ENCODE assay signal across 17 cellular contexts in genomic region chr6:133432021-133432989, GRCh38.
DNase-seq lines count a peak whose midpoint lies in the region; ATAC-seq, FAIRE-seq and TF ChIP-seq lines count a peak whose summit lies in the region.
"Had no signal": no experiment of that assay in that cellular context is flagged by ENCODE, and none has a peak within 500 bp of the region (broad histone marks: within the 10 kb centered on the region; RNA-seq: fewer than 3 reads in every experiment).

No MANE protein-coding gene starts in this region.

- no peak for TF ChIP-seq EP300 in HepG2 (IDR thresholded peaks at IDR 0.05; ENCODE audit: low read depth in 2 of 2, low read length in 2 of 2)
- no peak for TF ChIP-seq EP300 in HepG2 (CRISPR knock-in tag; IDR thresholded peaks at IDR 0.05; ENCODE audit: borderline replicate concordance)

- H3K4me1 ChIP-seq in BE2C, result peaks cover 45% of the 10 kb centered on the region
- peaks cover 13% of the 10 kb centered on the region for H3K4me1 ChIP-seq in iPS-20b (ENCODE audit: insufficient read depth, low read length)
- H3K4me1 ChIP-seq in HepG2 (ENCODE audit: insufficient read depth, low read length), result no peaks in the 10 kb centered on the region
- H3K4me1 ChIP-seq: pancreas, SJSA1 had no signal

- H3K79me2 ChIP-seq in HepG2 (ENCODE audit: insufficient read depth, low read length), result no peaks in the 10 kb centered on the region

- CTCF ChIA-PET in HepG2 (lab: Yijun Ruan, JAX; ENCODE audit: low intra/inter-chr PET ratio, low total read pairs), result no interaction called here

- H3K4me2 ChIP-seq in HepG2 (ENCODE audit: low read depth, low read length), result no peak overlapping the region
- H3K4me2 ChIP-seq: A549 had no signal

- peak; percentile 80 for DNase-seq in BE2C
- peak; percentile 93 for DNase-seq in NCI-H1105 treated with DMSO at 0.1 percent for 48 hours (lab: John Stamatoyannopoulos, UW)
- DNase-seq in NCI-H748 treated with DMSO at 0.1 percent for 48 hours (lab: John Stamatoyannopoulos, UW), result peak; percentile 82
- no peak for DNase-seq in ecto neural progenitor cell (ENCODE audit: low spot score)
- DNase-seq in HepG2 (ENCODE audit: low spot score), result no peak
- DNase-seq: activated CD8-positive, alpha-beta memory T cell treated with anti-CD3 and anti-CD28 coated beads, Interleukin-2, amount 50 U/mL, for 48 hours; activated naive CD8-positive, alpha-beta T cell treated with anti-CD3 and anti-CD28 coated beads, Interleukin-2, amount 10 ng/mL, durations not matched to agents 7 days and 5 days; hippocampal formation; pancreas; trophoblast cell had no signal

- FAIRE-seq in HepG2 (lab: Jason Lieb, UNC), result no peak
- FAIRE-seq: A549, D721Med, pancreas had no signal

- TF ChIP-seq CTCF in BE2C (IDR thresholded peaks at IDR 0.05; ENCODE audit: low read depth, low read length) (peak; percentile 12; the same call in 1 of the 2 replicates), HepG2 (CRISPR knock-in tag; IDR thresholded peaks at IDR 0.05) (no peak)

- peak overlapping the region; percentile 59 for H3K27ac ChIP-seq in iPS-20b (ENCODE audit: low read length)
- no peak overlapping the region for H3K27ac ChIP-seq in HepG2 (ENCODE audit: extremely low read length, insufficient read depth, low read length)
- H3K27ac ChIP-seq: A549, epithelial cell of prostate, pancreas, SJSA1 had no signal

- H2AFZ ChIP-seq in HepG2 (ENCODE audit: low read length), result no peak overlapping the region

- H4K20me1 ChIP-seq in HepG2 (ENCODE audit: insufficient read depth, low read length), result no peaks in the 10 kb centered on the region

- 2% methylated on average over 9 of the region's 9 CpGs for WGBS in HepG2 (ENCODE audit: low lambda C conversion rate)

- H3K9ac ChIP-seq in iPS-20b (ENCODE audit: low read depth, low read length) (no peak overlapping the region; the same call in 1 of the 2 replicates), HepG2 (ENCODE audit: insufficient read depth, low read depth, low read length) (no peak overlapping the region)

- H3K4me3 ChIP-seq in BE2C (ENCODE audit: low read depth, low read length) (peak overlapping the region; percentile 12; the same call in 1 of the 2 replicates), iPS-20b (ENCODE audit: low read length) (peak overlapping the region; percentile 16; the same call in 1 of the 2 replicates), HepG2 (replicated peaks in 1 of 3; ENCODE audit: insufficient read depth in 1 of 3, low read depth in 2 of 3, low read length in 3 of 3) (no peak overlapping the region)
- H3K4me3 ChIP-seq: A549, pancreas, SJSA1 had no signal

- ATAC-seq in GM21390 (IDR thresholded peaks at IDR 0.05; ENCODE audit: unreplicated experiment) (no peak), HepG2 (no peak), GM19463 (IDR thresholded peaks at IDR 0.05; ENCODE audit: unreplicated experiment) (no peak)
- ATAC-seq: A549, pancreas had no signal

- POLR2A ChIA-PET in HepG2 (lab: Yijun Ruan, JAX), result no interaction called here

- BruUV-seq in HepG2 (replicated peaks; lab: Mats Ljungman, UMichigan), result no TSS peak

- TF ChIP-seq POLR2A in HepG2 (IDR thresholded peaks at IDR 0.05; ENCODE audit: insufficient read depth in 1 of 2, low read depth in 2 of 2, low read length in 2 of 2), result no peak

- no peaks in the 10 kb centered on the region for H3K9me3 ChIP-seq in BE2C
- no peaks in the 10 kb centered on the region for H3K9me3 ChIP-seq in iPS-20b (ENCODE audit: insufficient read depth, low read depth, low read length)
- H3K9me3 ChIP-seq in HepG2 (ENCODE audit: low read length), result no peaks in the 10 kb centered on the region
- H3K9me3 ChIP-seq: A549, pancreas, SJSA1 had no signal

- in situ Hi-C loops in HepG2 (cut with HindIII; ENCODE audit: extremely low pct_ligation_motif_present, low pct_unique_long_range_greater_than_20kb), result no loop called here

- intact Hi-C loops in HepG2 (cut with micrococcal nuclease; ENCODE audit: unreplicated experiment), result no loop called here

- H3K27me3 ChIP-seq in BE2C, result no peaks in the 10 kb centered on the region
- no peaks in the 10 kb centered on the region; the same call in 1 of the 2 replicates for H3K27me3 ChIP-seq in iPS-20b (ENCODE audit: insufficient read depth, low read length)
- H3K27me3 ChIP-seq in HepG2 (ENCODE audit: control insufficient read depth in 1 of 2, insufficient read depth in 2 of 2, low read length in 2 of 2), result no peaks in the 10 kb centered on the region
- H3K27me3 ChIP-seq: pancreas, SJSA1 had no signal

- H3K36me3 ChIP-seq in BE2C, result peaks cover 4% of the 10 kb centered on the region
- H3K36me3 ChIP-seq in iPS-20b (ENCODE audit: insufficient read depth, low read depth, low read length), result no peaks in the 10 kb centered on the region
- no peaks in the 10 kb centered on the region for H3K36me3 ChIP-seq in HepG2 (replicated peaks in 1 of 2; ENCODE audit: control insufficient read depth in 1 of 2, insufficient read depth in 2 of 2, low read length in 2 of 2)
- H3K36me3 ChIP-seq: pancreas, SJSA1 had no signal

- TF ChIP-seq RAD21 in HepG2 (CRISPR knock-in tag; IDR thresholded peaks at IDR 0.05), result no peak

TF ChIP-seq in HepG2, 621 proteins besides CTCF, POLR2A, EP300 and RAD21:
- no peak for TF ChIP-seq RFXAP (CRISPR knock-in tag; IDR thresholded peaks at IDR 0.05; ENCODE audit: borderline replicate concordance)
- no peak for TF ChIP-seq ATF5 (CRISPR knock-in tag; IDR thresholded peaks at IDR 0.05; ENCODE audit: low read depth)
- no peak for TF ChIP-seq TRIM24 (CRISPR knock-in tag; IDR thresholded peaks at IDR 0.05)
- no peak for TF ChIP-seq KAT8 (CRISPR knock-in tag; IDR thresholded peaks at IDR 0.05)
- no peak for TF ChIP-seq FOXK2 (IDR thresholded peaks at IDR 0.05)
- no peak for TF ChIP-seq HOXA9 (CRISPR knock-in tag; IDR thresholded peaks at IDR 0.05; ENCODE audit: borderline replicate concordance)
- TF ChIP-seq TAF15 (IDR thresholded peaks at IDR 0.05; ENCODE audit: low read depth, low read length, poor library complexity, severe bottlenecking), result no peak
- TF ChIP-seq BCL6 (CRISPR knock-in tag; IDR thresholded peaks at IDR 0.05), result no peak
- TF ChIP-seq, protein P1, sequence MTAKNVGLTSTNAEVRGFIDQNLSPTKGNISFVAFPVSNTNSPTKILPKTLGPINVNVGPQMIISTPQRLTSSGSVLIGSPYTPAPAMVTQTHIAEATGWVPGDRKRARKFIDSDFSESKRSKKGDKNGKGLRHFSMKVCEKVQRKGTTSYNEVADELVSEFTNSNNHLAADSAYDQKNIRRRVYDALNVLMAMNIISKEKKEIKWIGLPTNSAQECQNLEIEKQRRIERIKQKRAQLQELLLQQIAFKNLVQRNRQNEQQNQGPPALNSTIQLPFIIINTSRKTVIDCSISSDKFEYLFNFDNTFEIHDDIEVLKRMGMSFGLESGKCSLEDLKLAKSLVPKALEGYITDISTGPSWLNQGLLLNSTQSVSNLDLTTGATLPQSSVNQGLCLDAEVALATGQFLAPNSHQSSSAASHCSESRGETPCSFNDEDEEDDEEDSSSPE (CRISPR knock-in tag; IDR thresholded peaks at IDR 0.05), result no peak
- TF ChIP-seq CCAR2 (optimal IDR thresholded peaks at IDR 0.05; ENCODE audit: low read depth, low read length), result no peak
- TF ChIP-seq ZNF484 (CRISPR knock-in tag; IDR thresholded peaks at IDR 0.05; ENCODE audit: borderline replicate concordance, low read depth), result no peak
- no peak for TF ChIP-seq NFE2L1 (CRISPR knock-in tag; IDR thresholded peaks at IDR 0.05; ENCODE audit: borderline replicate concordance)
- no peak for TF ChIP-seq ZNF543 (CRISPR knock-in tag; IDR thresholded peaks at IDR 0.05)
- TF ChIP-seq ZNF160 (CRISPR knock-in tag; IDR thresholded peaks at IDR 0.05), result no peak
- no peak for TF ChIP-seq GLI4 (CRISPR knock-in tag; IDR thresholded peaks at IDR 0.05; ENCODE audit: borderline replicate concordance)
- TF ChIP-seq, protein P2, sequence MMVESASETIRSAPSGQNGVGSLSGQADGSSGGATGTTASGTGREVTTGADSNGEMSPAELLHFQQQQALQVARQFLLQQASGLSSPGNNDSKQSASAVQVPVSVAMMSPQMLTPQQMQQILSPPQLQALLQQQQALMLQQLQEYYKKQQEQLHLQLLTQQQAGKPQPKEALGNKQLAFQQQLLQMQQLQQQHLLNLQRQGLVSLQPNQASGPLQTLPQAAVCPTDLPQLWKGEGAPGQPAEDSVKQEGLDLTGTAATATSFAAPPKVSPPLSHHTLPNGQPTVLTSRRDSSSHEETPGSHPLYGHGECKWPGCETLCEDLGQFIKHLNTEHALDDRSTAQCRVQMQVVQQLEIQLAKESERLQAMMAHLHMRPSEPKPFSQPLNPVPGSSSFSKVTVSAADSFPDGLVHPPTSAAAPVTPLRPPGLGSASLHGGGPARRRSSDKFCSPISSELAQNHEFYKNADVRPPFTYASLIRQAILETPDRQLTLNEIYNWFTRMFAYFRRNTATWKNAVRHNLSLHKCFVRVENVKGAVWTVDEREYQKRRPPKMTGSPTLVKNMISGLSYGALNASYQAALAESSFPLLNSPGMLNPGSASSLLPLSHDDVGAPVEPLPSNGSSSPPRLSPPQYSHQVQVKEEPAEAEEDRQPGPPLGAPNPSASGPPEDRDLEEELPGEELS (CRISPR knock-in tag; IDR thresholded peaks at IDR 0.05), result no peak
- TF ChIP-seq ASH2L (IDR thresholded peaks at IDR 0.05; ENCODE audit: insufficient read length, low read depth, low read length), result no peak
- TF ChIP-seq CHD2 (IDR thresholded peaks at IDR 0.05; ENCODE audit: low read depth, low read length), result no peak
- no peak for TF ChIP-seq ZFP82 (CRISPR knock-in tag; IDR thresholded peaks at IDR 0.05; ENCODE audit: borderline replicate concordance)
TF ChIP-seq in HepG2: peak in this region for 0.

Comparison
In these comparisons a context has a peak if more than half of its experiments do, and no peak if none do; other contexts are left out.
1. DNase-seq: peak in BE2C (single experiment), NCI-H1105 treated with DMSO at 0.1 percent for 48 hours (single experiment) and NCI-H748 treated with DMSO at 0.1 percent for 48 hours (single experiment); none in ecto neural progenitor cell (single experiment) and HepG2 (single experiment).
2. H3K4me3 ChIP-seq: peak in BE2C (single experiment) and iPS-20b (single experiment); none in HepG2 (0 of 3).